8 cellular contexts compared by ENCODE assay signal in the genomic region with DNA sequence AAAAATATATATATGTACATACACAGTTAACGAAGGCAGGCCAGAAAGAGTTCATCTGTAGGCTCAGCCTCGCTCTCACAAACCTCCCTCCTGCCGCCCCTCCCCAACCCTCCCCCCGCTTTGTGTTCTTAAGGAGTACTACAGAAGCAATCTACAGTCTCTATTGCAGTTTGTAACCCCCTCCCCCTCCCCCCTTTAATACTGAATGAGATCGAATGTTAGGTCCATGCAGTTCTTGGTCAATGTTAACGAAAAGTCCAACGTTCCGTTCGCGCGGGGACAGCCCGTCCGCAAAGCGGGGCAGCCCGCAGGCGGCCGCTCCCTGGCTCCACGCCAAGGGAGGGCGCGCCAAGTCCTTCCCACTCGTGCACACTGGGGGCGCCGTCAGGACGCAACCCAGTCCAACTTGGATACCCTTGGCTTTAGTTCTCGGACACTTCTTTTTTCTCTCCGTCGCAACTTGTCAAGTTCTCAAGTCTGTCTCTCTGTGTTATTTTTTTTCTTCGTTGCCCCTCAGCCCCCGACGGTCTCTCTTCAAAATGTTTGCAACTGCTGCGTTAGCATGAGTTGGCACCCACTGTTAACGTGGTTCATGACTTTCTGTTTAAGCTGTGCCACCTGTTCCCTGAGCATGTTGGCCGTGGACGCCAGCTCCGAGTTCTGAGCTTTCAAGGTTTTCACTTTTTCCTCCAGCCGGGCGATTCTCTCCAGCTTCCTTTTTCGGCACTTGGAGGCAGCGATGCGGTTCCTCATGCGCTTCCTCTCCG. TPM values are rescaled to one million over a fixed set of nuclear protein-coding genes. Genes with fewer than 3 reads are reported as not detected.
DNase-seq lines count a peak whose midpoint lies in the region; ATAC-seq and TF ChIP-seq lines count a peak whose summit lies in the region.

No MANE protein-coding gene starts in this region.

- H3K27me3 ChIP-seq in kidney epithelial cell (ENCODE audit: control insufficient read depth, insufficient read depth, low read length) = no peaks in the 10 kb centered on the region

- TF ChIP-seq CTCF in VCaP (conservative IDR thresholded peaks at IDR 0.05) = peak; percentile 46
- peak; percentile 49 for TF ChIP-seq CTCF in kidney epithelial cell (IDR thresholded peaks at IDR 0.05; ENCODE audit: insufficient read depth, low read length, poor library complexity, severe bottlenecking)

- no peak for ATAC-seq in central memory CD8-positive, alpha-beta T cell (replicated peaks; ENCODE audit: extremely low read depth, poor library complexity, severe bottlenecking)
- ATAC-seq in GM18517 (IDR thresholded peaks at IDR 0.05; ENCODE audit: unreplicated experiment) (no peak), HG03378 (IDR thresholded peaks at IDR 0.05; ENCODE audit: unreplicated experiment) (no peak)

- peaks cover 8% of the 10 kb centered on the region for H3K27me3 Mint-ChIP-seq in central memory CD8-positive, alpha-beta T cell

- no peaks in the 10 kb centered on the region for H3K9me3 Mint-ChIP-seq in central memory CD8-positive, alpha-beta T cell

- peak; percentile 72 for DNase-seq in NCI-H146 (lab: John Stamatoyannopoulos, UW)
- peak; percentile 47 to 60 for DNase-seq in central memory CD8-positive, alpha-beta T cell (ENCODE audit: low spot score in 2 of 2)
- DNase-seq in kidney epithelial cell (ENCODE audit: low read depth) = no peak
- peak; percentile 50 for DNase-seq in stimulated activated CD4-positive, alpha-beta T cell treated with anti-CD3 and anti-CD28 coated beads, Interleukin-15, amount 100 ng/mL, for 24 hours

- H3K27ac Mint-ChIP-seq in central memory CD8-positive, alpha-beta T cell (ENCODE audit: low read depth) = peak overlapping the region; percentile 99

- H3K4me3 ChIP-seq in GM08714 (ENCODE audit: low read length) = peak overlapping the region; percentile 76
- peak overlapping the region; percentile 96 for H3K4me3 ChIP-seq in kidney epithelial cell (ENCODE audit: low read depth, low read length)

- peak overlapping the region; percentile 99 for H3K27ac ChIP-seq in VCaP

- H3K36me3 ChIP-seq in kidney epithelial cell (ENCODE audit: control insufficient read depth, insufficient read depth, low read length) = peaks cover 4% of the 10 kb centered on the region

- peaks cover 59% of the 10 kb centered on the region for H3K36me3 Mint-ChIP-seq in central memory CD8-positive, alpha-beta T cell (ENCODE audit: insufficient read depth)

- peaks cover 35% of the 10 kb centered on the region for H3K4me1 Mint-ChIP-seq in central memory CD8-positive, alpha-beta T cell

- peak overlapping the region; percentile 89 for H3K4me3 Mint-ChIP-seq in central memory CD8-positive, alpha-beta T cell

RNA-seq across cellular contexts. Expression of a gene that starts 2.1 kb away (rescaled TPM):
- total RNA-seq in kidney epithelial cell = 67.8 and 78.5 TPM in 2 replicates
